Comparison of ENCODE assay signal across 8 cellular contexts in the genomic region with DNA sequence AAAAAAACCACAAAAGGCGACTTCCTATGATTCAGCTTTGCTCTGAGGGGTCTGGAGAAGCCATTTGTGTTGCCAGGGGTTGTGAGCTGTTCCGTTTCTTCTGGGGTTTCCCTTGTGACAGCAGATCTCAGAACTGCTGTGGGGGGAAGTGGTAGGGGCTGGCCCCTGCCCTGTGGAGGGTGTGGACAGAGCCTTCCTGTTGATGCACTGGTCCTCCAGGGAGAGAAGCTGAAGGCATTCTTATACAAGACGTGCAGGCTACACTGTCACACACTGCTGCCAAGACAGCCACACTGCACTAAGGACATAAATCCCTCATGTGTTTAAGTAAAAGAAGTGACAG. TPM values are rescaled to one million over a fixed set of nuclear protein-coding genes. Genes with fewer than 3 reads are reported as not detected.
DNase-seq lines count a peak whose midpoint lies in the region; ATAC-seq and TF ChIP-seq lines count a peak whose summit lies in the region.

No MANE protein-coding gene starts in this region.

- TF ChIP-seq CTCF in lung (IDR thresholded peaks at IDR 0.05; ENCODE audit: control extremely low read depth, extremely low read depth) (no peak), GM23338 (conservative IDR thresholded peaks at IDR 0.05; ENCODE audit: low read depth in 2 of 2) (no peak)

- no peaks in the 10 kb centered on the region for H4K20me1 ChIP-seq in GM23338 (replicated peaks; ENCODE audit: insufficient read depth)

- H3K27me3 Mint-ChIP-seq in GM23338 (ENCODE audit: insufficient read depth, low read depth, poor library complexity) = peaks cover 4% of the 10 kb centered on the region

- no peaks in the 10 kb centered on the region for H3K9me3 ChIP-seq in lung (ENCODE audit: control insufficient read depth in 2 of 2, insufficient read depth in 1 of 2, low read length in 1 of 2)

- H2AFZ ChIP-seq in GM23338 = no peak overlapping the region

- no peaks in the 10 kb centered on the region for H3F3A ChIP-seq in GM23338 (replicated peaks; ENCODE audit: low read depth)

- H3K9me3 Mint-ChIP-seq in GM23338 = no peaks in the 10 kb centered on the region

- no peak overlapping the region for H3K4me3 Mint-ChIP-seq in GM23338

- H3K79me2 ChIP-seq in GM23338 (replicated peaks; ENCODE audit: insufficient read depth) = no peaks in the 10 kb centered on the region

- DNase-seq in activated naive CD4-positive, alpha-beta T cell treated with Interleukin-2 at 50 U/mL for 16 hours = peak; percentile 55
- no peak for DNase-seq in activated naive CD4-positive, alpha-beta T cell treated with anti-CD3 and anti-CD28 coated beads, Interleukin-2, amount 50 U/mL, for 16 hours
- no peak for DNase-seq in lung (ENCODE audit: low spot score)
- DNase-seq in hippocampal formation (lab: John Stamatoyannopoulos, UW) = no peak
- no peak for DNase-seq in GM23338 (ENCODE audit: low spot score)
- DNase-seq in RKO (ENCODE audit: low spot score) = no peak

- 24 to 46% methylated on average over 3 of the region's 3 CpGs for WGBS in lung, 2 donors

- no peak overlapping the region for H3K4me2 ChIP-seq in GM23338

- no peaks in the 10 kb centered on the region; the same call in 2 of the 3 replicates for H3K36me3 Mint-ChIP-seq in GM23338 (ENCODE audit: low read depth)

- H3K4me1 ChIP-seq in lung (ENCODE audit: control insufficient read depth in 2 of 2, insufficient read depth in 2 of 2, low read length in 2 of 2) (no peaks in the 10 kb centered on the region), GM23338 (ENCODE audit: insufficient read depth) (no peaks in the 10 kb centered on the region)

- H3K27ac ChIP-seq in lung (ENCODE audit: low read depth in 1 of 2, low read length in 1 of 2) (no peak overlapping the region), GM23338 (ENCODE audit: low read depth) (no peak overlapping the region)

- H3K9me2 ChIP-seq in GM23338 (ENCODE audit: insufficient read depth) = no peaks in the 10 kb centered on the region

- H3K4me3 ChIP-seq in lung (no peak overlapping the region), GM23338 (no peak overlapping the region)

- no peaks in the 10 kb centered on the region for H3K27me3 ChIP-seq in lung (ENCODE audit: control insufficient read depth, insufficient read depth)
- no peaks in the 10 kb centered on the region for H3K27me3 ChIP-seq in GM23338 (ENCODE audit: insufficient read depth)

- ATAC-seq in HG03135 (IDR thresholded peaks at IDR 0.05; ENCODE audit: unreplicated experiment) = peak; percentile 84
- ATAC-seq in activated CD4-positive, CD25-positive, alpha-beta regulatory T cell treated with anti-CD3 and anti-CD28 coated beads, Interleukin-2, amount 50 U/mL, for 24 hours = peak; percentile 97
- ATAC-seq in lung (ENCODE audit: insufficient read depth, low FRiP score) = peak; percentile 48
- ATAC-seq in GM23338 = no peak

- no peak overlapping the region; the same call in 1 of the 2 replicates for H3K27ac Mint-ChIP-seq in GM23338

- H3K36me3 ChIP-seq in lung (ENCODE audit: control insufficient read depth in 2 of 2, insufficient read depth in 2 of 2, low read length in 2 of 2) (no peaks in the 10 kb centered on the region), GM23338 (ENCODE audit: insufficient read depth) (no peaks in the 10 kb centered on the region)

- H3K4me1 Mint-ChIP-seq in GM23338 = no peaks in the 10 kb centered on the region

TF ChIP-seq in GM23338, 12 proteins besides CTCF, POLR2A, EP300 and RAD21 (continues in another document):
- TF ChIP-seq, protein P1, sequence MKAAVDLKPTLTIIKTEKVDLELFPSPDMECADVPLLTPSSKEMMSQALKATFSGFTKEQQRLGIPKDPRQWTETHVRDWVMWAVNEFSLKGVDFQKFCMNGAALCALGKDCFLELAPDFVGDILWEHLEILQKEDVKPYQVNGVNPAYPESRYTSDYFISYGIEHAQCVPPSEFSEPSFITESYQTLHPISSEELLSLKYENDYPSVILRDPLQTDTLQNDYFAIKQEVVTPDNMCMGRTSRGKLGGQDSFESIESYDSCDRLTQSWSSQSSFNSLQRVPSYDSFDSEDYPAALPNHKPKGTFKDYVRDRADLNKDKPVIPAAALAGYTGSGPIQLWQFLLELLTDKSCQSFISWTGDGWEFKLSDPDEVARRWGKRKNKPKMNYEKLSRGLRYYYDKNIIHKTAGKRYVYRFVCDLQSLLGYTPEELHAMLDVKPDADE (IDR thresholded peaks at IDR 0.05) = no peak
- TF ChIP-seq ZNF331 (CRISPR knock-in tag; IDR thresholded peaks at IDR 0.05; ENCODE audit: low read depth) (no peak), POLR2AphosphoS5 (IDR thresholded peaks at IDR 0.05; ENCODE audit: low read depth) (no peak), EZH2 (IDR thresholded peaks at IDR 0.05; ENCODE audit: low read depth, unreplicated experiment) (no peak), CREB1 (CRISPR knock-in tag; IDR thresholded peaks at IDR 0.05; ENCODE audit: low read depth) (no peak)
- TF ChIP-seq, protein P2, sequence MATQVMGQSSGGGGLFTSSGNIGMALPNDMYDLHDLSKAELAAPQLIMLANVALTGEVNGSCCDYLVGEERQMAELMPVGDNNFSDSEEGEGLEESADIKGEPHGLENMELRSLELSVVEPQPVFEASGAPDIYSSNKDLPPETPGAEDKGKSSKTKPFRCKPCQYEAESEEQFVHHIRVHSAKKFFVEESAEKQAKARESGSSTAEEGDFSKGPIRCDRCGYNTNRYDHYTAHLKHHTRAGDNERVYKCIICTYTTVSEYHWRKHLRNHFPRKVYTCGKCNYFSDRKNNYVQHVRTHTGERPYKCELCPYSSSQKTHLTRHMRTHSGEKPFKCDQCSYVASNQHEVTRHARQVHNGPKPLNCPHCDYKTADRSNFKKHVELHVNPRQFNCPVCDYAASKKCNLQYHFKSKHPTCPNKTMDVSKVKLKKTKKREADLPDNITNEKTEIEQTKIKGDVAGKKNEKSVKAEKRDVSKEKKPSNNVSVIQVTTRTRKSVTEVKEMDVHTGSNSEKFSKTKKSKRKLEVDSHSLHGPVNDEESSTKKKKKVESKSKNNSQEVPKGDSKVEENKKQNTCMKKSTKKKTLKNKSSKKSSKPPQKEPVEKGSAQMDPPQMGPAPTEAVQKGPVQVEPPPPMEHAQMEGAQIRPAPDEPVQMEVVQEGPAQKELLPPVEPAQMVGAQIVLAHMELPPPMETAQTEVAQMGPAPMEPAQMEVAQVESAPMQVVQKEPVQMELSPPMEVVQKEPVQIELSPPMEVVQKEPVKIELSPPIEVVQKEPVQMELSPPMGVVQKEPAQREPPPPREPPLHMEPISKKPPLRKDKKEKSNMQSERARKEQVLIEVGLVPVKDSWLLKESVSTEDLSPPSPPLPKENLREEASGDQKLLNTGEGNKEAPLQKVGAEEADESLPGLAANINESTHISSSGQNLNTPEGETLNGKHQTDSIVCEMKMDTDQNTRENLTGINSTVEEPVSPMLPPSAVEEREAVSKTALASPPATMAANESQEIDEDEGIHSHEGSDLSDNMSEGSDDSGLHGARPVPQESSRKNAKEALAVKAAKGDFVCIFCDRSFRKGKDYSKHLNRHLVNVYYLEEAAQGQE (IDR thresholded peaks at IDR 0.05; ENCODE audit: unreplicated experiment) = no peak

RNA-seq across cellular contexts. Expression of a gene that starts 17.3 kb away (rescaled TPM):
- 10 to 100 TPM; 29.2 to 37.4 TPM for total RNA-seq in lung
- polyA plus RNA-seq in lung (10 to 100 TPM in 1 of 2 donors, 1 to 10 TPM in 1; 9.8 to 48.4 TPM), GM23338 (2016; fragmentation: Nextera tagmentation; extraction: Ambion mirVana) (2.4 and 3.0 TPM in 2 replicates)
- total RNA-seq in GM23338 (2014; rRNA removed; shearing (Covaris generic)) = 3.7 and 4.6 TPM in 2 replicates

RNA-seq across cellular contexts. Expression of a gene that starts 44.0 kb away (rescaled TPM):
- 1 to 10 TPM; 1.2 to 1.3 TPM for total RNA-seq in lung
- polyA plus RNA-seq in lung = under 1 TPM; 0.31 to 0.33 TPM
- total RNA-seq in GM23338 (2014; rRNA removed; shearing (Covaris generic)) = 6.7 and 9.8 TPM in 2 replicates
- 3.8 and 5.5 TPM in 2 replicates for polyA plus RNA-seq in GM23338 (2016; fragmentation: Nextera tagmentation; extraction: Ambion mirVana)
